22 cellular contexts compared by ENCODE assay signal in genomic region chr6:140156131-140156530, GRCh38.
"Had no signal": no experiment of that assay in that cellular context is flagged by ENCODE, and none has a peak within 500 bp of the region (broad histone marks: within the 10 kb centered on the region; RNA-seq: fewer than 3 reads in every experiment).

No MANE protein-coding gene starts in this region.

- DNase-seq: activated CD4-positive, alpha-beta T cell treated with anti-CD3 and anti-CD28 coated beads, Interleukin-2, amount 10 ng/mL, durations not matched to agents 24 days and 14 days; activated CD4-positive, alpha-beta T cell treated with anti-CD3 and anti-CD28 coated beads, Interleukin-2, amount 50 U/mL, for 4 hours; activated CD8-positive, alpha-beta T cell treated with anti-CD3 and anti-CD28 coated beads for 36 hours; activated gamma-delta T cell treated with Interleukin-2 at 50 U/mL for 16 hours; activated naive CD4-positive, alpha-beta T cell treated with anti-CD3 and anti-CD28 coated beads for 36 hours; activated naive CD8-positive, alpha-beta T cell treated with anti-CD3 and anti-CD28 coated beads, Interleukin-2, amount 50 U/mL, for 24 hours; activated T-cell treated with anti-CD3 and anti-CD28 coated beads, Interleukin-2, amount 50 U/mL, for 24 hours; anterior cingulate cortex; caudate nucleus; cerebellar nuclear complex; NCI-H1105; NCI-H1436; NCI-H1694; NCI-H1930; NCI-H2081 treated with DMSO at 0.1 percent for 48 hours; NCI-H345; NCI-H524 treated with DMSO at 0.1 percent for 48 hours; RPMI8226; SHP77 treated with DMSO at 0.1 percent for 48 hours; SK-N-SH had no signal

- H3K9ac ChIP-seq: SK-N-SH had no signal

- H3K4me2 ChIP-seq: SK-N-SH had no signal

- H3K27me3 ChIP-seq: SJSA1 had no signal

- H3K4me3 ChIP-seq: SJSA1 had no signal

- H3K9me3 ChIP-seq: SJSA1, SK-N-SH had no signal

- H3K36me3 ChIP-seq: SJSA1 had no signal

- H3K27ac ChIP-seq: SJSA1 had no signal

- ATAC-seq: activated CD8-positive, alpha-beta T cell treated with anti-CD3 and anti-CD28 coated beads for 36 hours; activated naive CD8-positive, alpha-beta T cell treated with anti-CD3 and anti-CD28 coated beads, Interleukin-2, amount 50 U/mL, for 24 hours; Panc1 had no signal

- H3K4me1 ChIP-seq: SJSA1 had no signal
